8 cellular contexts compared by ENCODE assay signal in the genomic region with DNA sequence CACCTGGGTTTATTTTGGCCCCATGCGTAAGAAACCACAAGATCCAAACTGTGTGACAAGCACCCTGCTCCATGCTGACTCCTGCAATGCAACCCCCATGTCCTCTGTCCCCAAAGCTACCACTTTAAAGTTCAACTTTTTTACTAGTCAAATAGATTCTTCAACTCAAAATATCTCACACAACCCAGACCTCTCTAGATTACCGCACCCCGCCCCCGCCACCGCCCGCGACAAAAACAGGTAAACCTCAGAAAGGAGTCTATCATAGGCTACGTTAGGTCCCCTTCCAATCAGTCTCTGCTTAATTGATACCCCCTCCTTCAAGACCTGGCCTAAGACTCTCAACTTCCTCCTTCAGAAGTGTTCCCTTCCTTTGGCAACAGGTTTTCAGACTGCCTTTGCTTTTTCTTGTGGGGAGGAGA.
DNase-seq lines count a peak whose midpoint lies in the region; ATAC-seq and TF ChIP-seq lines count a peak whose summit lies in the region.

No MANE protein-coding gene starts in this region.

- no peaks in the 10 kb centered on the region for H3K9me3 Mint-ChIP-seq in nephron progenitor cell

- peak; percentile 37 for DNase-seq in HK-2 (ENCODE audit: unreplicated experiment)
- DNase-seq in activated CD4-positive, alpha-beta T cell treated with anti-CD3 and anti-CD28 coated beads, Interleukin-2, amount 50 U/mL, for 1 hour = peak; percentile 68
- peak; percentile 53 for DNase-seq in effector CD8-positive, alpha-beta T cell (lab: John Stamatoyannopoulos, UW)
- no peak for DNase-seq in nephron progenitor cell
- DNase-seq in DMS 273 (lab: John Stamatoyannopoulos, UW; ENCODE audit: unreplicated experiment) = no peak
- DNase-seq in middle frontal gyrus (ENCODE audit: extremely low spot score, low spot score) = no peak
- DNase-seq in NCI-H2081 treated with DMSO at 0.1 percent for 48 hours (lab: John Stamatoyannopoulos, UW) = no peak

- peak overlapping the region; percentile 100 for H3K27ac Mint-ChIP-seq in nephron progenitor cell

- H3K4me1 Mint-ChIP-seq in nephron progenitor cell = peaks cover 65% of the 10 kb centered on the region

- H3K36me3 Mint-ChIP-seq in nephron progenitor cell (ENCODE audit: low read depth) = peaks cover 57% of the 10 kb centered on the region

- ATAC-seq in GM18520 (IDR thresholded peaks at IDR 0.05; ENCODE audit: unreplicated experiment) = no peak

- TF ChIP-seq CTCF in nephron progenitor cell (IDR thresholded peaks at IDR 0.05) = no peak

- peaks cover 6% of the 10 kb centered on the region for H3K27me3 Mint-ChIP-seq in nephron progenitor cell (ENCODE audit: low read depth, poor library complexity)

- H3K4me3 Mint-ChIP-seq in nephron progenitor cell = peak overlapping the region; percentile 98

Comparison
In these comparisons a context has a peak if more than half of its experiments do, and no peak if none do; other contexts are left out.
1. DNase-seq: peak in HK-2 (single experiment), activated CD4-positive, alpha-beta T cell treated with anti-CD3 and anti-CD28 coated beads, Interleukin-2, amount 50 U/mL, for 1 hour (single experiment) and effector CD8-positive, alpha-beta T cell (single experiment); none in nephron progenitor cell (single experiment), DMS 273 (single experiment), middle frontal gyrus (single experiment) and NCI-H2081 treated with DMSO at 0.1 percent for 48 hours (single experiment).